In genomic region chr1:46300673-46301405, GRCh38 we compare ENCODE assay signal across 8 cellular contexts. TPM values are rescaled to one million over a fixed set of nuclear protein-coding genes. Genes with fewer than 3 reads are reported as not detected.
DNase-seq lines count a peak whose midpoint lies in the region; ATAC-seq, FAIRE-seq and TF ChIP-seq lines count a peak whose summit lies in the region.

No MANE protein-coding gene starts in this region.

- TSS peak; percentile 22 for BruUV-seq in HCT116 (replicated peaks; lab: Mats Ljungman, UMichigan)

- H3K27ac ChIP-seq in HCT116 (ENCODE audit: low read depth, low read length) = peak overlapping the region; percentile 94
- H3K27ac ChIP-seq in right atrium auricular region = peak overlapping the region; percentile 99
- peak overlapping the region in 1 of 2 donors; percentile 95 for H3K27ac ChIP-seq in small intestine (ENCODE audit: low read depth in 1 of 2, low read length in 1 of 2)

- TF ChIP-seq CTCF in HCT116 (IDR thresholded peaks at IDR 0.05 in 2 of 3, conservative IDR thresholded peaks at IDR 0.05 in 1 of 3; ENCODE audit: borderline replicate concordance in 1 of 3, insufficient read depth in 1 of 3, low read depth in 2 of 3, low read length in 2 of 3) (no peak), WTC11 (IDR thresholded peaks at IDR 0.05) (no peak), right atrium auricular region (IDR thresholded peaks at IDR 0.05) (no peak)

- peak overlapping the region; percentile 87 for H3K9ac ChIP-seq in HCT116 (ENCODE audit: low read length)

- H3K9me3 Mint-ChIP-seq in WTC11 = no peaks in the 10 kb centered on the region

- intact Hi-C loops in HCT116 (cut with micrococcal nuclease) = no loop called here

- RAD21 ChIA-PET in HCT116 (lab: Charles Lee; ENCODE audit: low non-redundant PET in 1 of 2, low total read pairs in 2 of 2, uncharacterized antibody in 2 of 2, unreplicated experiment in 2 of 2) = no interaction called here

- no peaks in the 10 kb centered on the region for H3K27me3 ChIP-seq in HCT116 (ENCODE audit: insufficient read depth, low read length)
- no peaks in the 10 kb centered on the region for H3K27me3 ChIP-seq in right atrium auricular region
- no peaks in the 10 kb centered on the region for H3K27me3 ChIP-seq in small intestine (ENCODE audit: control insufficient read depth in 2 of 2, insufficient read depth in 2 of 2, low read length in 2 of 2)

- no peak for TF ChIP-seq POLR2A in HCT116 (IDR thresholded peaks at IDR 0.05; ENCODE audit: borderline replicate concordance, extremely low read depth, insufficient read depth, insufficient read length)

- H3K4me1 ChIP-seq in HCT116 (ENCODE audit: control insufficient read depth in 1 of 2, insufficient read depth in 2 of 2, low read length in 2 of 2) = peaks cover 7 to 19% of the 10 kb centered on the region in 2 experiments; a peak in 3 of 4 replicates
- peaks cover 0 to 56% of the 10 kb centered on the region in 2 donors for H3K4me1 ChIP-seq in right atrium auricular region
- peaks cover 0 to 5% of the 10 kb centered on the region in 2 donors for H3K4me1 ChIP-seq in small intestine (ENCODE audit: control insufficient read depth in 2 of 2, insufficient read depth in 1 of 2, low read depth in 1 of 2, low read length in 1 of 2)

- POLR2A ChIA-PET in HCT116 (lab: Charles Lee) = no interaction called here
- POLR2A ChIA-PET in WTC11 (lab: Charles Lee) = interaction anchor here (1.1 kb wide), 1 partner anchor 17 kb away, joined by 3 read pairs; no protein-coding TSS in a partner anchor

- TF ChIP-seq RAD21 in HCT116 (IDR thresholded peaks at IDR 0.05; ENCODE audit: low read depth) = no peak

- H3K36me3 Mint-ChIP-seq in WTC11 = peaks cover 28% of the 10 kb centered on the region

- CTCF ChIA-PET in HCT116 (lab: Charles Lee) = no interaction called here
- CTCF ChIA-PET in WTC11 (lab: Charles Lee) = interaction anchor here (0.6 to 1.1 kb wide), 4 partner anchors 11 to 47 kb away, joined by 3 to 6 read pairs (median 4); no protein-coding TSS in a partner anchor

- peaks cover 3 to 18% of the 10 kb centered on the region in 2 experiments; a peak in 3 of 4 replicates for H3K36me3 ChIP-seq in HCT116 (ENCODE audit: control insufficient read depth in 1 of 2, insufficient read depth in 2 of 2, low read length in 2 of 2)
- H3K36me3 ChIP-seq in right atrium auricular region = peaks cover 24% of the 10 kb centered on the region
- H3K36me3 ChIP-seq in small intestine (ENCODE audit: control insufficient read depth in 2 of 2, insufficient read depth in 2 of 2, low read length in 2 of 2) = peaks cover 2 to 8% of the 10 kb centered on the region in 2 donors

- WGBS in small intestine, 3 donors = 41 to 60% (median 58%) methylated on average over 6 of the region's 6 CpGs

- H3K79me2 ChIP-seq in HCT116 (ENCODE audit: insufficient read depth, low read length) = peaks cover 75% of the 10 kb centered on the region

- no peak overlapping the region for H2AFZ ChIP-seq in HCT116 (ENCODE audit: low read depth, low read length, poor library complexity, severe bottlenecking)

- H3K9me2 ChIP-seq in HCT116 (ENCODE audit: insufficient read depth) = no peaks in the 10 kb centered on the region

- FAIRE-seq in small intestine (lab: Jason Lieb, UNC) (no peak), urothelium cell line (lab: Jason Lieb, UNC) (no peak)

- H3K4me3 Mint-ChIP-seq in WTC11 = peak overlapping the region; percentile 100

- peaks cover 39% of the 10 kb centered on the region for H3K4me1 Mint-ChIP-seq in WTC11

- H3K9me3 ChIP-seq in HCT116 (ENCODE audit: control insufficient read depth in 1 of 2, insufficient read depth in 1 of 2, low read depth in 1 of 2, low read length in 2 of 2) = no peaks in the 10 kb centered on the region
- no peaks in the 10 kb centered on the region for H3K9me3 ChIP-seq in right atrium auricular region
- H3K9me3 ChIP-seq in small intestine (ENCODE audit: control insufficient read depth, low read depth) = no peaks in the 10 kb centered on the region

- H4K20me1 ChIP-seq in HCT116 (ENCODE audit: insufficient read depth) = no peaks in the 10 kb centered on the region

- ATAC-seq in HCT116 (no peak), WTC11 (no peak), GM21515 (IDR thresholded peaks at IDR 0.05; ENCODE audit: unreplicated experiment) (no peak), GM21390 (IDR thresholded peaks at IDR 0.05; ENCODE audit: unreplicated experiment) (no peak)

- H3K4me2 ChIP-seq in HCT116 (ENCODE audit: low read length) = peak overlapping the region; percentile 87

- peak overlapping the region; percentile 67 for H3K27ac Mint-ChIP-seq in WTC11

- H3K4me3 ChIP-seq in HCT116 (replicated peaks in 1 of 2; ENCODE audit: low read depth in 1 of 2, low read length in 2 of 2) = peak overlapping the region; percentile 81 to 92
- H3K4me3 ChIP-seq in right atrium auricular region = peak overlapping the region; percentile 91 to 93
- H3K4me3 ChIP-seq in small intestine (ENCODE audit: low read depth in 1 of 2, low read length in 2 of 2) = peak overlapping the region; percentile 72 to 100

- no peaks in the 10 kb centered on the region for H3K27me3 Mint-ChIP-seq in WTC11 (ENCODE audit: low read depth)

- no peak for DNase-seq in HCT116 (ENCODE audit: low read depth, low spot score)
- DNase-seq in WTC11 (ENCODE audit: low spot score) = no peak
- DNase-seq in right atrium auricular region (ENCODE audit: low spot score) = no peak
- no peak for DNase-seq in small intestine
- DNase-seq in NCI-H1694 treated with DMSO at 0.1 percent for 48 hours (lab: John Stamatoyannopoulos, UW) = no peak
- no peak for DNase-seq in urothelium cell line (ENCODE audit: low spot score)

TF ChIP-seq in HCT116, 20 proteins besides CTCF, POLR2A, EP300 and RAD21 (continues in another document):
- TF ChIP-seq, protein P1, sequence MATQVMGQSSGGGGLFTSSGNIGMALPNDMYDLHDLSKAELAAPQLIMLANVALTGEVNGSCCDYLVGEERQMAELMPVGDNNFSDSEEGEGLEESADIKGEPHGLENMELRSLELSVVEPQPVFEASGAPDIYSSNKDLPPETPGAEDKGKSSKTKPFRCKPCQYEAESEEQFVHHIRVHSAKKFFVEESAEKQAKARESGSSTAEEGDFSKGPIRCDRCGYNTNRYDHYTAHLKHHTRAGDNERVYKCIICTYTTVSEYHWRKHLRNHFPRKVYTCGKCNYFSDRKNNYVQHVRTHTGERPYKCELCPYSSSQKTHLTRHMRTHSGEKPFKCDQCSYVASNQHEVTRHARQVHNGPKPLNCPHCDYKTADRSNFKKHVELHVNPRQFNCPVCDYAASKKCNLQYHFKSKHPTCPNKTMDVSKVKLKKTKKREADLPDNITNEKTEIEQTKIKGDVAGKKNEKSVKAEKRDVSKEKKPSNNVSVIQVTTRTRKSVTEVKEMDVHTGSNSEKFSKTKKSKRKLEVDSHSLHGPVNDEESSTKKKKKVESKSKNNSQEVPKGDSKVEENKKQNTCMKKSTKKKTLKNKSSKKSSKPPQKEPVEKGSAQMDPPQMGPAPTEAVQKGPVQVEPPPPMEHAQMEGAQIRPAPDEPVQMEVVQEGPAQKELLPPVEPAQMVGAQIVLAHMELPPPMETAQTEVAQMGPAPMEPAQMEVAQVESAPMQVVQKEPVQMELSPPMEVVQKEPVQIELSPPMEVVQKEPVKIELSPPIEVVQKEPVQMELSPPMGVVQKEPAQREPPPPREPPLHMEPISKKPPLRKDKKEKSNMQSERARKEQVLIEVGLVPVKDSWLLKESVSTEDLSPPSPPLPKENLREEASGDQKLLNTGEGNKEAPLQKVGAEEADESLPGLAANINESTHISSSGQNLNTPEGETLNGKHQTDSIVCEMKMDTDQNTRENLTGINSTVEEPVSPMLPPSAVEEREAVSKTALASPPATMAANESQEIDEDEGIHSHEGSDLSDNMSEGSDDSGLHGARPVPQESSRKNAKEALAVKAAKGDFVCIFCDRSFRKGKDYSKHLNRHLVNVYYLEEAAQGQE (IDR thresholded peaks at IDR 0.05; ENCODE audit: low read depth) = no peak

TF ChIP-seq in WTC11, 78 proteins besides CTCF, POLR2A, EP300 and RAD21:
- TF ChIP-seq, protein P2, sequence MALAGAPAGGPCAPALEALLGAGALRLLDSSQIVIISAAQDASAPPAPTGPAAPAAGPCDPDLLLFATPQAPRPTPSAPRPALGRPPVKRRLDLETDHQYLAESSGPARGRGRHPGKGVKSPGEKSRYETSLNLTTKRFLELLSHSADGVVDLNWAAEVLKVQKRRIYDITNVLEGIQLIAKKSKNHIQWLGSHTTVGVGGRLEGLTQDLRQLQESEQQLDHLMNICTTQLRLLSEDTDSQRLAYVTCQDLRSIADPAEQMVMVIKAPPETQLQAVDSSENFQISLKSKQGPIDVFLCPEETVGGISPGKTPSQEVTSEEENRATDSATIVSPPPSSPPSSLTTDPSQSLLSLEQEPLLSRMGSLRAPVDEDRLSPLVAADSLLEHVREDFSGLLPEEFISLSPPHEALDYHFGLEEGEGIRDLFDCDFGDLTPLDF (CRISPR knock-in tag; IDR thresholded peaks at IDR 0.05) = no peak
- no peak for TF ChIP-seq JAZF1 (CRISPR knock-in tag; IDR thresholded peaks at IDR 0.05)

RNA-seq across cellular contexts. Expression of gene LRRC41, which starts 2.6 kb away (rescaled TPM):
- total RNA-seq in HCT116 (2021; ENCODE audit: unreplicated experiment) (38.1 TPM), WTC11 (2021) (44.8 to 46.2 TPM (median 46.0 TPM) in 3 replicates), right atrium auricular region (10 to 100 TPM; 48.3 to 57.8 TPM)
- 30.8 and 32.6 TPM in 2 replicates for polyA plus RNA-seq in HCT116 (2012)
- 10 to 100 TPM; 20.8 to 34.9 (median 25.3) TPM for polyA plus RNA-seq in small intestine

RNA-seq across cellular contexts. Expression of gene UQCRH, which starts 2.7 kb away (rescaled TPM):
- total RNA-seq in HCT116 (2021; ENCODE audit: unreplicated experiment) (514 TPM), WTC11 (2021) (584 to 663 TPM (median 611 TPM) in 3 replicates), right atrium auricular region (1,000 to 10,000 TPM in 1 of 2 donors, 100 to 1,000 TPM in 1; 929 to 1,323 TPM)
- polyA plus RNA-seq in HCT116 (2012) = 566 and 607 TPM in 2 replicates
- polyA plus RNA-seq in small intestine = 1,000 to 10,000 TPM in 1 of 3 donors, 100 to 1,000 TPM in 2; 890 to 1,100 (median 939) TPM

RNA-seq across cellular contexts. Expression of gene NSUN4, which starts 39.8 kb away (rescaled TPM):
- total RNA-seq in HCT116 (2021; ENCODE audit: unreplicated experiment) (27.8 TPM), WTC11 (2021) (19.5 to 22.6 TPM (median 21.0 TPM) in 3 replicates), right atrium auricular region (10 to 100 TPM in 1 of 2 donors, 1 to 10 TPM in 1; 9.1 to 13.9 TPM)
- polyA plus RNA-seq in HCT116 (2012) = 25.0 and 27.7 TPM in 2 replicates
- polyA plus RNA-seq in small intestine = 10 to 100 TPM in 2 of 3 donors, 1 to 10 TPM in 1; 8.3 to 12.9 (median 10.3) TPM

RNA-seq across cellular contexts. Expression of gene RAD54L, which starts 53.3 kb away (rescaled TPM):
- total RNA-seq in HCT116 (2021; ENCODE audit: unreplicated experiment) (28.9 TPM), WTC11 (2021) (51.2 to 54.7 TPM (median 53.7 TPM) in 3 replicates), right atrium auricular region (not detected)
- polyA plus RNA-seq in HCT116 (2012) = 26.6 and 28.6 TPM in 2 replicates
- 1 to 10 TPM; 1.9 to 9.7 (median 2.0) TPM for polyA plus RNA-seq in small intestine
